11 cellular contexts compared by ENCODE assay signal in the genomic region with DNA sequence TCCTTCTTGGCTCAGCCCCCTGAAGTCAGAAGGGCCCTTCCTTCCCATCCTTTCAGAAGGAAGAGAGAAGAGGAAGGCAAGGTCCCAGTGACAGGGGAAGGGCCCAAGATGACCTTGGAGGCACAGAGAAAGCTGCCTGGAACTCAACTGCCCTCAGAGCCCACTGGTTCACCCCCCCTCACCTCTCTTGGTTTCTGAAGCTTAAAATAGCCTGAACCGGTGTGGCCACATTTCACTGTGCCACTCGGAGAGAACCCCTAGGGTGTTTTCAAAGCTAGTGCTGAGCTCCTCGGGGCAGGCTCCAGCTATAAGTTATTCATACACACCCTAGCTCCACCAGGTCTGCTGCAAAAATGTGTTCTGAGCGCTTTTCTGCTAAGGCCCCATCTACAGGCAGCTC.
DNase-seq lines count a peak whose midpoint lies in the region; ATAC-seq lines count a peak whose summit lies in the region.
"Had no signal": no experiment of that assay in that cellular context is flagged by ENCODE, and none has a peak within 500 bp of the region (broad histone marks: within the 10 kb centered on the region; RNA-seq: fewer than 3 reads in every experiment).

No MANE protein-coding gene starts in this region.

- intact Hi-C loops in left ventricle myocardium superior (cut with micrococcal nuclease): no loop called here

- no peak for DNase-seq in left ventricle myocardium superior
- no peak for DNase-seq in GM03348 (ENCODE audit: low spot score)
- no peak for DNase-seq in EL
- DNase-seq in cerebellar nuclear complex (lab: John Stamatoyannopoulos, UW): no peak
- DNase-seq in Kasumi-1 (lab: John Stamatoyannopoulos, UW): no peak
- DNase-seq: activated CD4-positive, alpha-beta T cell treated with anti-CD3 and anti-CD28 coated beads, Interleukin-2, amount 50 U/mL, for 4 hours; GDM1; midbrain had no signal

- peak; percentile 55 for ATAC-seq in GM18499 (IDR thresholded peaks at IDR 0.05; ENCODE audit: insufficient read depth, unreplicated experiment)
- peak; percentile 89 for ATAC-seq in GM21390 (IDR thresholded peaks at IDR 0.05; ENCODE audit: unreplicated experiment)
- ATAC-seq in HG03342 (IDR thresholded peaks at IDR 0.05; ENCODE audit: unreplicated experiment): peak; percentile 83
- ATAC-seq in left ventricle myocardium superior: peak; percentile 75
